ENCODE assay signal across 27 cellular contexts in genomic region chr3:179729086-179729485, GRCh38.
"Had no signal": no experiment of that assay in that cellular context is flagged by ENCODE, and none has a peak within 500 bp of the region (broad histone marks: within the 10 kb centered on the region; RNA-seq: fewer than 3 reads in every experiment).

No MANE protein-coding gene starts in this region.

- H3K27ac ChIP-seq: adrenal gland, body of pancreas, SJCRH30, SK-N-MC had no signal

- ATAC-seq: activated CD4-positive, alpha-beta T cell treated with anti-CD3 and anti-CD28 coated beads for 36 hours; activated CD4-positive, CD25-positive, alpha-beta regulatory T cell treated with anti-CD3 and anti-CD28 coated beads, Interleukin-2, amount 50 U/mL, for 24 hours; activated naive CD4-positive, alpha-beta T cell treated with anti-CD3 and anti-CD28 coated beads, Interleukin-2, amount 50 U/mL, for 72 hours; activated T-cell treated with anti-CD3 and anti-CD28 coated beads, Interleukin-2, amount 50 U/mL, for 4 hours; body of pancreas; Panc1; WTC11 had no signal

- H3K4me1 ChIP-seq: body of pancreas, SJCRH30 had no signal

- H3K27me3 ChIP-seq: adrenal gland, body of pancreas, SJCRH30 had no signal

- DNase-seq: activated CD4-positive, alpha-beta T cell treated with anti-CD3 and anti-CD28 coated beads for 36 hours; activated CD4-positive, alpha-beta T cell treated with anti-CD3 and anti-CD28 coated beads, Interleukin-2, amount 10 ng/mL, durations not matched to agents 7 days and 5 days; activated CD4-positive, alpha-beta T cell treated with anti-CD3 and anti-CD28 coated beads, Interleukin-2, amount 50 U/mL, for 48 hours; activated CD8-positive, alpha-beta memory T cell treated with anti-CD3 and anti-CD28 coated beads, Interleukin-2, amount 50 U/mL, for 4 hours; activated gamma-delta T cell treated with Interleukin-2 at 50 U/mL for 16 hours; activated naive CD4-positive, alpha-beta T cell treated with anti-CD3 and anti-CD28 coated beads for 36 hours; activated T-cell treated with anti-CD3 and anti-CD28 coated beads for 4 hours; activated T-cell treated with anti-CD3 and anti-CD28 coated beads, Interleukin-2, amount 50 U/mL, for 4 hours; adrenal gland; body of pancreas; central memory CD4-positive, alpha-beta T cell; Karpas-422; KBM-7; NCI-H1105 treated with DMSO at 0.1 percent for 48 hours; NCI-H1436; NCI-H1694; NCI-H1930; NCI-H345; NCI-H526 treated with DMSO at 0.1 percent for 48 hours; NCI-H774; SHP77; SJCRH30 had no signal

- H3K4me3 ChIP-seq: adrenal gland, body of pancreas, SJCRH30, SK-N-MC had no signal

- H3K9me3 ChIP-seq: adrenal gland, body of pancreas, SJCRH30 had no signal
